Comparison of ENCODE assay signal across 24 cellular contexts in the genomic region with DNA sequence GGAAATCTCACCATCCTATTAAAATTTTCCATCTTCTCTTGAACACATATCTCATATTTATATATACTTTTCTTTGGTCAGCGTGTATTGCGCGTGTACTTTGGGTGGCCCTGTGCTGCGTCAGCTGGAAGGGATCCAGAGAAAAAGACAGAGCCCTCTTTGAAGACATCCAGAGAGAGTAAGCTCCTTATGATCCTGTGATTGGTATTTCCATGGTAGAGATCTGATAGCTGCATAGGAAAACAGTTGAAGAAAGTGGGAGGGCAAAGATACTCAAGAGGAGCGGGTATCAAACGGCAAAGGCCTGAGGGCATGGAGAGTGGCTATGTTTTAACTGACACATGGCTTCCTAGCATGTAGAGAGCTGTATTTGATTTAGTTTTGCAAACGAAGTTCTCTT. TPM values are rescaled to one million over a fixed set of nuclear protein-coding genes. Genes with fewer than 3 reads are reported as not detected.
"Had no signal": no experiment of that assay in that cellular context is flagged by ENCODE, and none has a peak within 500 bp of the region (broad histone marks: within the 10 kb centered on the region; RNA-seq: fewer than 3 reads in every experiment).

No MANE protein-coding gene starts in this region.

- H3K4me3 ChIP-seq: left ventricle myocardium inferior, lung, mucosa of descending colon, ovary, right atrium auricular region, right lobe of liver, smooth muscle cell, tibial nerve, upper lobe of left lung, vagina had no signal

- H3K36me3 ChIP-seq: left ventricle myocardium inferior, ovary, right atrium auricular region, right lobe of liver, tibial nerve, upper lobe of left lung, vagina had no signal

- H3K9me3 ChIP-seq: left ventricle myocardium inferior, mucosa of descending colon, ovary, right atrium auricular region, right lobe of liver, tibial nerve, upper lobe of left lung, vagina had no signal

- H3K4me2 ChIP-seq: smooth muscle cell had no signal

- H3K9me3 Mint-ChIP-seq: naive thymus-derived CD4-positive, alpha-beta T cell; natural killer cell treated with Interleukin-12 subunit alpha and Interleukin-12 subunit beta and Interleukin-15 and Interleukin-18, amount 100 ng/mL, for 72 hours; stimulated activated naive CD8-positive, alpha-beta T cell treated with anti-CD3 and anti-CD28 coated beads, Interleukin-15, amount 100 ng/mL, for 72 hours had no signal

- H3K4me3 Mint-ChIP-seq: naive thymus-derived CD4-positive, alpha-beta T cell; natural killer cell treated with Interleukin-12 subunit alpha and Interleukin-12 subunit beta and Interleukin-15 and Interleukin-18, amount 100 ng/mL, for 72 hours; stimulated activated memory B cell treated with anti-CD40 and anti-IgM and Interleukin-4, amounts not matched to agents 10 μg/mL and 1 μg/mL and 100 μg/mL, for 72 hours; stimulated activated naive CD8-positive, alpha-beta T cell treated with anti-CD3 and anti-CD28 coated beads, Interleukin-15, amount 100 ng/mL, for 72 hours had no signal

- H3K27ac ChIP-seq: left ventricle myocardium inferior, ovary, right atrium auricular region, right lobe of liver, tibial nerve, upper lobe of left lung, vagina had no signal

- DNase-seq: islet precursor cell; left ventricle myocardium inferior; midbrain; mucosa of descending colon; naive thymus-derived CD4-positive, alpha-beta T cell; ovary; right lobe of liver; stimulated activated CD4-positive, alpha-beta T cell treated with anti-CD3 and anti-CD28 coated beads, Interleukin-1b, Interleukin-23, amount 100 ng/mL, for 48 hours; stimulated activated CD4-positive, alpha-beta T cell treated with anti-CD3 and anti-CD28 coated beads, Interleukin-2, amount 100 ng/mL, for 48 hours; stimulated activated CD4-positive, alpha-beta T cell treated with anti-CD3 and anti-CD28 coated beads, Interleukin-4, amount 100 ng/mL, for 4 hours; stimulated activated CD8-positive, alpha-beta memory T cell treated with anti-CD3 and anti-CD28 coated beads, Interleukin-4, amount 100 ng/mL, for 48 hours; stimulated activated naive CD4-positive, alpha-beta T cell treated with Interleukin-2 at 50 U/mL for 16 hours; stimulated activated naive CD8-positive, alpha-beta T cell treated with anti-CD3 and anti-CD28 coated beads, Interleukin-15, amount 100 ng/mL, for 72 hours; substantia nigra; upper lobe of left lung had no signal

- ATAC-seq: mucosa of descending colon; naive thymus-derived CD4-positive, alpha-beta T cell; natural killer cell treated with Interleukin-12 subunit alpha and Interleukin-12 subunit beta and Interleukin-15 and Interleukin-18, amount 100 ng/mL, for 72 hours; right lobe of liver; stimulated activated memory B cell treated with anti-CD40 and anti-IgM and Interleukin-4, amounts not matched to agents 10 μg/mL and 1 μg/mL and 100 μg/mL, for 72 hours; stimulated activated naive CD8-positive, alpha-beta T cell treated with anti-CD3 and anti-CD28 coated beads, Interleukin-15, amount 100 ng/mL, for 72 hours had no signal

- H3K27me3 ChIP-seq: ovary, right atrium auricular region, right lobe of liver, tibial nerve, upper lobe of left lung, vagina had no signal

- H3K36me3 Mint-ChIP-seq: naive thymus-derived CD4-positive, alpha-beta T cell; natural killer cell treated with Interleukin-12 subunit alpha and Interleukin-12 subunit beta and Interleukin-15 and Interleukin-18, amount 100 ng/mL, for 72 hours; stimulated activated memory B cell treated with anti-CD40 and anti-IgM and Interleukin-4, amounts not matched to agents 10 μg/mL and 1 μg/mL and 100 μg/mL, for 72 hours had no signal

- H3K27ac Mint-ChIP-seq: naive thymus-derived CD4-positive, alpha-beta T cell; natural killer cell treated with Interleukin-12 subunit alpha and Interleukin-12 subunit beta and Interleukin-15 and Interleukin-18, amount 100 ng/mL, for 72 hours; progenitor cell of endocrine pancreas; stimulated activated memory B cell treated with anti-CD40 and anti-IgM and Interleukin-4, amounts not matched to agents 10 μg/mL and 1 μg/mL and 100 μg/mL, for 72 hours; stimulated activated naive CD8-positive, alpha-beta T cell treated with anti-CD3 and anti-CD28 coated beads, Interleukin-15, amount 100 ng/mL, for 72 hours had no signal

- H3K27me3 Mint-ChIP-seq: stimulated activated naive CD8-positive, alpha-beta T cell treated with anti-CD3 and anti-CD28 coated beads, Interleukin-15, amount 100 ng/mL, for 72 hours had no signal

RNA-seq across cellular contexts. Expression of gene HPGD, which starts 4.4 kb away (rescaled TPM):
- total RNA-seq: pulmonary artery endothelial cell had no signal
